Comparison of ENCODE assay signal across 1 cellular context in genomic region chr9:36575411-36575882, GRCh38.
TF ChIP-seq lines count a peak whose summit lies in the region.

No MANE protein-coding gene starts in this region.

TF ChIP-seq in HEK293, 187 proteins besides CTCF, POLR2A, EP300 and RAD21 (continued from another document and continues in another):
- TF ChIP-seq ZNF645 (tag by site-specific recombination; IDR thresholded peaks at IDR 0.05): no peak
- no peak for TF ChIP-seq RBAK (tag by site-specific recombination; IDR thresholded peaks at IDR 0.05)
- no peak for TF ChIP-seq ZNF211 (tag by site-specific recombination; IDR thresholded peaks at IDR 0.05; ENCODE audit: low read depth)
- TF ChIP-seq GLI2 (tag by site-specific recombination; IDR thresholded peaks at IDR 0.05; ENCODE audit: borderline replicate concordance, low read depth): no peak
- no peak for TF ChIP-seq ZNF521 (tag by site-specific recombination; IDR thresholded peaks at IDR 0.05)
- no peak for TF ChIP-seq ZNF660 (tag by site-specific recombination; IDR thresholded peaks at IDR 0.05)
- no peak for TF ChIP-seq SP2 (tag by site-specific recombination; IDR thresholded peaks at IDR 0.05)
- no peak for TF ChIP-seq ZNF596 (tag by site-specific recombination; IDR thresholded peaks at IDR 0.05)
- TF ChIP-seq ZNF112 (tag by site-specific recombination; IDR thresholded peaks at IDR 0.05): no peak
- TF ChIP-seq ZNF37A (tag by site-specific recombination; IDR thresholded peaks at IDR 0.05): no peak
- TF ChIP-seq ZXDB (tag by site-specific recombination; IDR thresholded peaks at IDR 0.05): no peak
- TF ChIP-seq ZNF155 (tag by site-specific recombination; IDR thresholded peaks at IDR 0.05): no peak
- TF ChIP-seq ZBTB6 (tag by site-specific recombination; IDR thresholded peaks at IDR 0.05): no peak
- no peak for TF ChIP-seq ZNF530 (tag by site-specific recombination; IDR thresholded peaks at IDR 0.05; ENCODE audit: low read depth)
- no peak for TF ChIP-seq ZNF426 (tag by site-specific recombination; IDR thresholded peaks at IDR 0.05)
- no peak for TF ChIP-seq ZNF692 (tag by site-specific recombination; IDR thresholded peaks at IDR 0.05)
- TF ChIP-seq HOXC10 (CRISPR knock-in tag; IDR thresholded peaks at IDR 0.05): no peak
- TF ChIP-seq HIC1 (tag by site-specific recombination; IDR thresholded peaks at IDR 0.05): no peak
- peak; percentile 36; the same call in 1 of the 2 replicates for TF ChIP-seq SP7 (tag by site-specific recombination; IDR thresholded peaks at IDR 0.05)
- no peak for TF ChIP-seq ZNF138 (tag by site-specific recombination; IDR thresholded peaks at IDR 0.05; ENCODE audit: borderline replicate concordance)
- TF ChIP-seq ZNF610 (tag by site-specific recombination; IDR thresholded peaks at IDR 0.05; ENCODE audit: borderline replicate concordance): no peak
- TF ChIP-seq ZBTB11 (tag by site-specific recombination; conservative IDR thresholded peaks at IDR 0.05; ENCODE audit: low read depth): no peak
- TF ChIP-seq ZBTB26 (tag by site-specific recombination; optimal IDR thresholded peaks at IDR 0.05): no peak
- 0 out of 2 replicates have a peak, but pooled peaks have one; percentile 26 for TF ChIP-seq ZNF335 (tag by site-specific recombination; conservative IDR thresholded peaks at IDR 0.05)
- TF ChIP-seq ZNF449 (tag by site-specific recombination; IDR thresholded peaks at IDR 0.05): no peak
- TF ChIP-seq ZNF157 (tag by site-specific recombination; IDR thresholded peaks at IDR 0.05): no peak
- TF ChIP-seq ZNF677 (tag by site-specific recombination; IDR thresholded peaks at IDR 0.05): no peak
- TF ChIP-seq ZBTB49 (tag by site-specific recombination; IDR thresholded peaks at IDR 0.05; ENCODE audit: low read depth): no peak
- no peak for TF ChIP-seq ZNF433 (tag by site-specific recombination; IDR thresholded peaks at IDR 0.05; ENCODE audit: low read depth)
- peak; percentile 58; the same call in 1 of the 2 replicates for TF ChIP-seq BCL11A (tag by site-specific recombination; IDR thresholded peaks at IDR 0.05; ENCODE audit: low read depth)
- TF ChIP-seq ZNF18 (tag by site-specific recombination; IDR thresholded peaks at IDR 0.05): no peak
- no peak for TF ChIP-seq KLF17 (tag by site-specific recombination; IDR thresholded peaks at IDR 0.05)
- TF ChIP-seq PATZ1 (tag by site-specific recombination; IDR thresholded peaks at IDR 0.05): no peak
- TF ChIP-seq ZBTB7A (tag by site-specific recombination; IDR thresholded peaks at IDR 0.05; ENCODE audit: low read depth): no peak
- peak; percentile 39; the same call in 1 of the 2 replicates for TF ChIP-seq ZNF394 (tag by site-specific recombination; IDR thresholded peaks at IDR 0.05; ENCODE audit: borderline replicate concordance)
- TF ChIP-seq ZNF202 (tag by site-specific recombination; IDR thresholded peaks at IDR 0.05; ENCODE audit: borderline replicate concordance): no peak
- no peak for TF ChIP-seq ZNF423 (tag by site-specific recombination; IDR thresholded peaks at IDR 0.05)
- TF ChIP-seq ZBTB21 (tag by site-specific recombination; IDR thresholded peaks at IDR 0.05): no peak
- no peak for TF ChIP-seq ZNF624 (tag by site-specific recombination; IDR thresholded peaks at IDR 0.05)
